Comparison of ENCODE assay signal across 1 cellular context in genomic region chr7:65216469-65216868, GRCh38.
TF ChIP-seq lines count a peak whose summit lies in the region.

No MANE protein-coding gene starts in this region.

TF ChIP-seq in K562, 482 proteins besides CTCF, POLR2A, EP300 and RAD21 (continued from another document):
- TF ChIP-seq ZBTB26 (CRISPR knock-in tag; IDR thresholded peaks at IDR 0.05) (peak; percentile 68; the same call in 1 of the 2 replicates), ZNF253 (CRISPR knock-in tag; conservative IDR thresholded peaks at IDR 0.05) (no peak), DEAF1 (CRISPR knock-in tag; IDR thresholded peaks at IDR 0.05) (peak; percentile 53; the same call in 1 of the 2 replicates), XRCC5 (IDR thresholded peaks at IDR 0.05; ENCODE audit: low read depth, low read length) (no peak), MYNN (IDR thresholded peaks at IDR 0.05) (0 out of 2 replicates have a peak, but pooled peaks have one; percentile 39), MYNN (CRISPR knock-in tag; IDR thresholded peaks at IDR 0.05) (no peak), NFATC3 (IDR thresholded peaks at IDR 0.05) (no peak), EZH2 (IDR thresholded peaks at IDR 0.05; ENCODE audit: borderline replicate concordance, low read depth, low read length) (no peak), CBX3 (IDR thresholded peaks at IDR 0.05; ENCODE audit: borderline replicate concordance in 1 of 2, low read length in 2 of 2) (no peak), STAT5A (IDR thresholded peaks at IDR 0.05; ENCODE audit: borderline replicate concordance, low read length) (no peak), NCOA1 (IDR thresholded peaks at IDR 0.05; ENCODE audit: low read depth) (no peak), CC2D1A (IDR thresholded peaks at IDR 0.05) (peak; percentile 64; the same call in 1 of the 2 replicates), ZNF384 (IDR thresholded peaks at IDR 0.05; ENCODE audit: low read depth, low read length) (no peak), PML (IDR thresholded peaks at IDR 0.05; ENCODE audit: low read length) (no peak), TAL1 (IDR thresholded peaks at IDR 0.05) (no peak), TEAD4 (IDR thresholded peaks at IDR 0.05; ENCODE audit: low read length) (0 out of 2 replicates have a peak, but pooled peaks have one; percentile 21), TEAD4 (CRISPR knock-in tag; IDR thresholded peaks at IDR 0.05; ENCODE audit: borderline replicate concordance) (no peak), TCF7 (IDR thresholded peaks at IDR 0.05; ENCODE audit: borderline replicate concordance) (no peak), ZFP30 (CRISPR knock-in tag; IDR thresholded peaks at IDR 0.05; ENCODE audit: borderline replicate concordance) (no peak), SMC3 (conservative IDR thresholded peaks at IDR 0.05; ENCODE audit: insufficient read depth, low read depth, low read length) (peak; percentile 95), ZNF143 (CRISPR knock-in tag; IDR thresholded peaks at IDR 0.05) (no peak), ZNF121 (CRISPR knock-in tag; conservative IDR thresholded peaks at IDR 0.05) (no peak), TOE1 (IDR thresholded peaks at IDR 0.05; ENCODE audit: borderline replicate concordance) (peak; percentile 34; the same call in 1 of the 2 replicates), TOE1 (CRISPR knock-in tag; IDR thresholded peaks at IDR 0.05; ENCODE audit: borderline replicate concordance, low read depth) (no peak), MTA1 (IDR thresholded peaks at IDR 0.05; ENCODE audit: borderline replicate concordance) (0 out of 2 replicates have a peak, but pooled peaks have one; percentile 18), ARID2 (IDR thresholded peaks at IDR 0.05) (peak; percentile 45; the same call in 1 of the 2 replicates), ZZZ3 (IDR thresholded peaks at IDR 0.05) (no peak)
- TF ChIP-seq, protein P1, sequence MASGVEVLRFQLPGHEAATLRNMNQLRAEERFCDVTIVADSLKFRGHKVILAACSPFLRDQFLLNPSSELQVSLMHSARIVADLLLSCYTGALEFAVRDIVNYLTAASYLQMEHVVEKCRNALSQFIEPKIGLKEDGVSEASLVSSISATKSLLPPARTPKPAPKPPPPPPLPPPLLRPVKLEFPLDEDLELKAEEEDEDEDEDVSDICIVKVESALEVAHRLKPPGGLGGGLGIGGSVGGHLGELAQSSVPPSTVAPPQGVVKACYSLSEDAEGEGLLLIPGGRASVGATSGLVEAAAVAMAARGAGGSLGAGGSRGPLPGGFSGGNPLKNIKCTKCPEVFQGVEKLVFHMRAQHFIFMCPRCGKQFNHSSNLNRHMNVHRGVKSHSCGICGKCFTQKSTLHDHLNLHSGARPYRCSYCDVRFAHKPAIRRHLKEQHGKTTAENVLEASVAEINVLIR (CRISPR knock-in tag; IDR thresholded peaks at IDR 0.05): no peak
- TF ChIP-seq, protein P2, sequence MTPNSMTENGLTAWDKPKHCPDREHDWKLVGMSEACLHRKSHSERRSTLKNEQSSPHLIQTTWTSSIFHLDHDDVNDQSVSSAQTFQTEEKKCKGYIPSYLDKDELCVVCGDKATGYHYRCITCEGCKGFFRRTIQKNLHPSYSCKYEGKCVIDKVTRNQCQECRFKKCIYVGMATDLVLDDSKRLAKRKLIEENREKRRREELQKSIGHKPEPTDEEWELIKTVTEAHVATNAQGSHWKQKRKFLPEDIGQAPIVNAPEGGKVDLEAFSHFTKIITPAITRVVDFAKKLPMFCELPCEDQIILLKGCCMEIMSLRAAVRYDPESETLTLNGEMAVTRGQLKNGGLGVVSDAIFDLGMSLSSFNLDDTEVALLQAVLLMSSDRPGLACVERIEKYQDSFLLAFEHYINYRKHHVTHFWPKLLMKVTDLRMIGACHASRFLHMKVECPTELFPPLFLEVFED (CRISPR knock-in tag; conservative IDR thresholded peaks at IDR 0.05): 0 out of 2 replicates have a peak, but pooled peaks have one; percentile 38
- TF ChIP-seq, protein P3, sequence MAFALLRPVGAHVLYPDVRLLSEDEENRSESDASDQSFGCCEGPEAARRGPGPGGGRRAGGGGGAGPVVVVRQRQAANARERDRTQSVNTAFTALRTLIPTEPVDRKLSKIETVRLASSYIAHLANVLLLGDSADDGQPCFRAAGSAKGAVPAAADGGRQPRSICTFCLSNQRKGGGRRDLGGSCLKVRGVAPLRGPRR (CRISPR knock-in tag; IDR thresholded peaks at IDR 0.05): no peak
TF ChIP-seq in K562: peak in this region for 21.
